Comparison of ENCODE assay signal across 12 cellular contexts in the genomic region with DNA sequence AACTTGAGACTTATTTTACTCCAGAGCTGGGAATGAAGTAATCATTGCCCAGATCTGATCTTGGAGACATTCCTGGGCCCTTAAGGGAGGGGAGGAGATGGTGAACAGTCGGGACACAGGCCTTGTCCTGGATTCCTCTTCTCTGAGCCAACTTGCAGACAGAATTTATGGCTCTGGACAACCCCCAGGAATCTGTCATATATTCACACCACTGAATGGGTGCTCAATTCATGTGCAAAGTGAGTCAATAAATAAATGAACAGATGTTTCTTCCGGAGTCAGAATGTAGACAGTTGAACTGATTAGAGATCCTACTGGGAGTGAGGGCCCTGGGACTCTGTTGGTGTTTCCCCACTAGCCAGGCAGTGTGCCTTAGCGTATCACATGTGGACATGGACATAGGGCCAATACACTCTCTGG. TPM values are rescaled to one million over a fixed set of nuclear protein-coding genes. Genes with fewer than 3 reads are reported as not detected.
A peak's percentile ranks its signal among the peaks of the same experiment; 100 is the strongest.
DNase-seq lines count a peak whose midpoint lies in the region; ATAC-seq, FAIRE-seq and TF ChIP-seq lines count a peak whose summit lies in the region.
"Had no signal": no experiment of that assay in that cellular context is flagged by ENCODE, and none has a peak within 500 bp of the region (broad histone marks: within the 10 kb centered on the region; RNA-seq: fewer than 3 reads in every experiment).

No MANE protein-coding gene starts in this region.

- H3K27me3 ChIP-seq in trophoblast cell (ENCODE audit: insufficient read depth, low read length) (no peaks in the 10 kb centered on the region), BE2C (no peaks in the 10 kb centered on the region)

- H3K4me3 ChIP-seq in epithelial cell of esophagus (ENCODE audit: low read length): peak overlapping the region; percentile 19
- H3K4me3 ChIP-seq in trophoblast cell (ENCODE audit: low read depth, low read length): peak overlapping the region; percentile 8
- no peak overlapping the region for H3K4me3 ChIP-seq in BE2C (ENCODE audit: low read depth, low read length)

- peak overlapping the region; percentile 78 for H2BK5ac ChIP-seq in trophoblast cell (ENCODE audit: low read depth, low read length, poor library complexity)

- H3K18ac ChIP-seq in trophoblast cell (ENCODE audit: low read length): no peak overlapping the region

- in situ Hi-C loops in Caki2 (cut with HindIII; ENCODE audit: low pct_unique_long_range_greater_than_20kb, low sequenced_read_pairs): no loop called here

- peak; percentile 70 for DNase-seq in Caki2 (ENCODE audit: low read depth)
- peak; percentile 32 for DNase-seq in NCI-H2029 treated with DMSO at 0.1 percent for 48 hours (lab: John Stamatoyannopoulos, UW)
- peak; percentile 41 for DNase-seq in epithelial cell of esophagus (ENCODE audit: low read depth)
- peak in 1 of 2 donors; percentile 56 for DNase-seq in trophoblast cell
- DNase-seq in NCI-H2107 treated with DMSO at 0.1 percent for 48 hours (lab: John Stamatoyannopoulos, UW; ENCODE audit: unreplicated experiment): no peak
- no peak for DNase-seq in BE2C
- no peak for DNase-seq in H54 (ENCODE audit: insufficient read length, low spot score)
- DNase-seq: activated CD4-positive, alpha-beta memory T cell treated with anti-CD3 and anti-CD28 coated beads, Interleukin-2, amount 10 ng/mL, durations not matched to agents 7 days and 5 days; cortex of kidney; left ventricle myocardium superior had no signal

- peaks cover 19% of the 10 kb centered on the region for H3K79me2 ChIP-seq in trophoblast cell (ENCODE audit: control insufficient read depth, insufficient read depth, low read length, poor library complexity)

- H4K91ac ChIP-seq in trophoblast cell (ENCODE audit: low read depth, low read length): peak overlapping the region; percentile 38

- H4K12ac ChIP-seq in trophoblast cell (ENCODE audit: low read depth, low read length): no peak overlapping the region

- TF ChIP-seq CTCF in epithelial cell of esophagus (IDR thresholded peaks at IDR 0.05; ENCODE audit: insufficient read depth, low read depth, low read length, missing control alignments) (no peak), BE2C (IDR thresholded peaks at IDR 0.05; ENCODE audit: low read depth, low read length) (no peak)

- H2AK5ac ChIP-seq in trophoblast cell (ENCODE audit: low read length): peak overlapping the region; percentile 80

- H3K4ac ChIP-seq in trophoblast cell (ENCODE audit: low read depth, low read length): peak overlapping the region; percentile 93

- H3K4me2 ChIP-seq in trophoblast cell (ENCODE audit: low read length): peak overlapping the region; percentile 60

- H3K4me1 ChIP-seq in trophoblast cell (ENCODE audit: control insufficient read depth in 1 of 2, insufficient read depth in 2 of 2, low read length in 2 of 2) (peaks cover 23 to 34% of the 10 kb centered on the region in 2 experiments), BE2C (peaks cover 5% of the 10 kb centered on the region)

- WGBS in trophoblast cell (ENCODE audit: extremely low coverage, insufficient coverage, insufficient read length): no CpG with 5 or more reads among the region's 3 CpGs

- peaks cover 4 to 6% of the 10 kb centered on the region in 2 experiments for H3K36me3 ChIP-seq in trophoblast cell (ENCODE audit: control insufficient read depth in 1 of 2, insufficient read depth in 2 of 2, low read length in 2 of 2)
- no peaks in the 10 kb centered on the region for H3K36me3 ChIP-seq in BE2C

- no peak overlapping the region for H2AFZ ChIP-seq in trophoblast cell (ENCODE audit: insufficient read depth, low read length, poor library complexity)

- peak overlapping the region; percentile 73 for H2BK12ac ChIP-seq in trophoblast cell (ENCODE audit: low read length)

- no peak overlapping the region for H3K9ac ChIP-seq in trophoblast cell (ENCODE audit: low read length)

- H3K23ac ChIP-seq in trophoblast cell (ENCODE audit: low read length): no peak overlapping the region

- H4K8ac ChIP-seq in trophoblast cell (ENCODE audit: low read depth, low read length): peak overlapping the region; percentile 67

- H3K27ac ChIP-seq in trophoblast cell (ENCODE audit: low read depth, low read length): peak overlapping the region; percentile 66
- H3K27ac ChIP-seq: HL-60 had no signal

- H3K9me3 ChIP-seq in trophoblast cell (ENCODE audit: insufficient read depth, low read depth, low read length): no peaks in the 10 kb centered on the region
- H3K9me3 ChIP-seq in BE2C: no peaks in the 10 kb centered on the region

- TF ChIP-seq POLR2A in H54 (IDR thresholded peaks at IDR 0.05; ENCODE audit: low read depth, low read length): no peak

- H3K14ac ChIP-seq in trophoblast cell (ENCODE audit: low read length): no peak overlapping the region

- FAIRE-seq in H54 (lab: Jason Lieb, UNC): no peak

- peak overlapping the region; percentile 84 for H2BK120ac ChIP-seq in trophoblast cell (ENCODE audit: insufficient read depth, low read length, poor library complexity)

- H3K79me1 ChIP-seq in trophoblast cell (ENCODE audit: low read length): peaks cover 23% of the 10 kb centered on the region

- ATAC-seq in GM19455 (IDR thresholded peaks at IDR 0.05; ENCODE audit: unreplicated experiment): no peak
- ATAC-seq: left ventricle myocardium superior had no signal

RNA-seq across cellular contexts. Expression of a gene that starts 2.6 kb away (rescaled TPM):
- 4.2 and 5.8 TPM in 2 replicates for total RNA-seq in Caki2 (2014; rRNA removed; shearing (Covaris generic); ENCODE audit: low replicate concordance)
- 45.0 and 47.3 TPM in 2 replicates for polyA plus RNA-seq in trophoblast cell (2013)
- 4.3 TPM for polyA plus RNA-seq in BE2C (2012; ENCODE audit: insufficient read depth, insufficient read length, low read depth)

RNA-seq across cellular contexts. Expression of a gene that starts 31.5 kb away (rescaled TPM):
- total RNA-seq in Caki2 (2014; rRNA removed; shearing (Covaris generic); ENCODE audit: low replicate concordance): 0.03 and 0.61 TPM in 2 replicates
- polyA plus RNA-seq in trophoblast cell (2013): 22.2 and 24.0 TPM in 2 replicates
- 26.1 TPM for polyA plus RNA-seq in BE2C (2012; ENCODE audit: insufficient read depth, insufficient read length, low read depth)

Comparison
In these comparisons a context has a peak if more than half of its experiments do, and no peak if none do; other contexts are left out.
1. DNase-seq: peak in Caki2 (single experiment), NCI-H2029 treated with DMSO at 0.1 percent for 48 hours (single experiment) and epithelial cell of esophagus (single experiment); none in NCI-H2107 treated with DMSO at 0.1 percent for 48 hours (single experiment), BE2C (single experiment) and H54 (single experiment).